Comparison of ENCODE assay signal across 2 cellular contexts in the genomic region with DNA sequence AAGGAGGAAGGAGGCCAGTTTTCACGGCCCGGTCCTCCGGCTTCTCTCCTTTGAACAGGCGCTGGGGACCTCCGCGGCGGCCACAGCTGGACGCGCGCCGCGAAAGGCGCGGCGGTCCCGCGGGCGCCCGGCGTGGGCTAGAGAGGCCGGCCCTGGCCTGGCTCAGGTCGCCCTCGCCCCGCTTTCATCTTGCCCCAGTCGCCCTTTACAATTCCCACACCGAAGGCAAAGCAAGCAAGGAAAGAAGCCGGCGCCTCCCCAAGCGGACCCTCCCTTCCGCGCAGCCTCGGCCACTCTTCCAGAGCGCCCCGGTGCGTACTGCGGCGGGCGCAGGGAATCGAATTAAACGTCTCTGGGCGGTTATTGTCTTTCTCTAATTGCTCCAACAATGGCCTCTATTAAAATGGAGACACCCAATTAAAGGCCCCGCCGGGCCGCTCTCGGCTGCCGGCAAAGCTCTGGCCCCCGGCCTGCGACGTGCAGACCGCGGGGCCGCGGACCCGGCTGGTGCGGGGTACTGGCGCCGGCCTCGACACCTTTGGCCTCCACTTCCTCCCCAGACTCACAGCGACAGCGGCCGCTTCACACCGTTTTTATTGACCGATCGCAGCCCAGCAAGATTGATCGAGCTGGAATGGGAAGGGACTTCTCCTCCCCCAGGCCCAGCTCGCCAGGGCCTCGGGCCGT.
A peak's percentile ranks its signal among the peaks of the same experiment; 100 is the strongest.
TF ChIP-seq lines count a peak whose summit lies in the region.

No MANE protein-coding gene starts in this region.

TF ChIP-seq in HEK293, 187 proteins besides CTCF, POLR2A, EP300 and RAD21 (continued from another document and continues in another):
- TF ChIP-seq, protein P1, sequence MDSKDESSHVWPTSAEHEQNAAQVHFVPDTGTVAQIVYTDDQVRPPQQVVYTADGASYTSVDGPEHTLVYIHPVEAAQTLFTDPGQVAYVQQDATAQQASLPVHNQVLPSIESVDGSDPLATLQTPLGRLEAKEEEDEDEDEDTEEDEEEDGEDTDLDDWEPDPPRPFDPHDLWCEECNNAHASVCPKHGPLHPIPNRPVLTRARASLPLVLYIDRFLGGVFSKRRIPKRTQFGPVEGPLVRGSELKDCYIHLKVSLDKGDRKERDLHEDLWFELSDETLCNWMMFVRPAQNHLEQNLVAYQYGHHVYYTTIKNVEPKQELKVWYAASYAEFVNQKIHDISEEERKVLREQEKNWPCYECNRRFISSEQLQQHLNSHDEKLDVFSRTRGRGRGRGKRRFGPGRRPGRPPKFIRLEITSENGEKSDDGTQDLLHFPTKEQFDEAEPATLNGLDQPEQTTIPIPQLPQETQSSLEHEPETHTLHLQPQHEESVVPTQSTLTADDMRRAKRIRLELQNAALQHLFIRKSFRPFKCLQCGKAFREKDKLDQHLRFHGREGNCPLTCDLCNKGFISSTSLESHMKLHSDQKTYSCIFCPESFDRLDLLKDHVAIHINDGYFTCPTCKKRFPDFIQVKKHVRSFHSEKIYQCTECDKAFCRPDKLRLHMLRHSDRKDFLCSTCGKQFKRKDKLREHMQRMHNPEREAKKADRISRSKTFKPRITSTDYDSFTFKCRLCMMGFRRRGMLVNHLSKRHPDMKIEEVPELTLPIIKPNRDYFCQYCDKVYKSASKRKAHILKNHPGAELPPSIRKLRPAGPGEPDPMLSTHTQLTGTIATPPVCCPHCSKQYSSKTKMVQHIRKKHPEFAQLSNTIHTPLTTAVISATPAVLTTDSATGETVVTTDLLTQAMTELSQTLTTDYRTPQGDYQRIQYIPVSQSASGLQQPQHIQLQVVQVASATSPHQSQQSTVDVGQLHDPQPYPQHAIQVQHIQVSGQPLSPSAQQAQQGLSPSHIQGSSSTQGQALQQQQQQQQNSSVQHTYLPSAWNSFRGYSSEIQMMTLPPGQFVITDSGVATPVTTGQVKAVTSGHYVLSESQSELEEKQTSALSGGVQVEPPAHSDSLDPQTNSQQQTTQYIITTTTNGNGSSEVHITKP (tag by site-specific recombination; IDR thresholded peaks at IDR 0.05) = no peak
- TF ChIP-seq ZBTB10 (tag by site-specific recombination; IDR thresholded peaks at IDR 0.05) (peak; percentile 44; the same call in 1 of the 2 replicates), ZNF248 (tag by site-specific recombination; IDR thresholded peaks at IDR 0.05) (no peak), ZNF501 (tag by site-specific recombination; IDR thresholded peaks at IDR 0.05) (peak; percentile 82; the same call in 1 of the 2 replicates), ZNF571 (tag by site-specific recombination; IDR thresholded peaks at IDR 0.05) (no peak), ZBTB11 (tag by site-specific recombination; conservative IDR thresholded peaks at IDR 0.05; ENCODE audit: low read depth) (0 out of 2 replicates have a peak, but pooled peaks have one; percentile 19), ZNF423 (tag by site-specific recombination; IDR thresholded peaks at IDR 0.05) (no peak), PRDM1 (tag by site-specific recombination; IDR thresholded peaks at IDR 0.05) (no peak), ZNF701 (tag by site-specific recombination; IDR thresholded peaks at IDR 0.05) (no peak), YY1 (tag by site-specific recombination; IDR thresholded peaks at IDR 0.05) (peak; percentile 51), ZFP69B (tag by site-specific recombination; IDR thresholded peaks at IDR 0.05) (no peak), HOXA7 (CRISPR knock-in tag; IDR thresholded peaks at IDR 0.05; ENCODE audit: borderline replicate concordance) (no peak), ZNF621 (tag by site-specific recombination; IDR thresholded peaks at IDR 0.05) (no peak), ZNF623 (tag by site-specific recombination; IDR thresholded peaks at IDR 0.05) (no peak), ZNF837 (tag by site-specific recombination; IDR thresholded peaks at IDR 0.05) (no peak), ZNF223 (tag by site-specific recombination; IDR thresholded peaks at IDR 0.05) (no peak), ZNF350 (tag by site-specific recombination; IDR thresholded peaks at IDR 0.05) (no peak), ZXDB (tag by site-specific recombination; IDR thresholded peaks at IDR 0.05) (peak; percentile 76), ZNF555 (tag by site-specific recombination; conservative IDR thresholded peaks at IDR 0.05) (no peak), ZBTB21 (tag by site-specific recombination; IDR thresholded peaks at IDR 0.05) (no peak), ZNF785 (tag by site-specific recombination; IDR thresholded peaks at IDR 0.05) (no peak)

TF ChIP-seq in WTC11, 78 proteins besides CTCF, POLR2A, EP300 and RAD21 (continued from another document):
- TF ChIP-seq ZNF532 (CRISPR knock-in tag; IDR thresholded peaks at IDR 0.05; ENCODE audit: borderline replicate concordance) = no peak
- TF ChIP-seq ZNF138 (CRISPR knock-in tag; conservative IDR thresholded peaks at IDR 0.05) = no peak
- no peak for TF ChIP-seq ZBTB43 (CRISPR knock-in tag; IDR thresholded peaks at IDR 0.05)
